In genomic region chr20:25120920-25121319, GRCh38 we compare ENCODE assay signal across 31 cellular contexts. TPM values are rescaled to one million over a fixed set of nuclear protein-coding genes. Genes with fewer than 3 reads are reported as not detected.
"Had no signal": no experiment of that assay in that cellular context is flagged by ENCODE, and none has a peak within 500 bp of the region (broad histone marks: within the 10 kb centered on the region; RNA-seq: fewer than 3 reads in every experiment).

No MANE protein-coding gene starts in this region.

- H3K36me3 Mint-ChIP-seq: stimulated activated effector memory CD8-positive, alpha-beta T cell treated with anti-CD3 and anti-CD28 coated beads, Interleukin-12 subunit alpha, Interleukin-12 subunit beta, amount 100 ng/mL, for 72 hours; stimulated activated memory B cell treated with anti-CD40 and anti-IgM and Interleukin-4, amounts not matched to agents 10 μg/mL and 1 μg/mL and 100 μg/mL, for 72 hours; stimulated activated naive B cell treated with anti-CD40 and anti-IgM and Interleukin-4, amounts not matched to agents 10 μg/mL and 1 μg/mL and 100 μg/mL, for 72 hours; type B pancreatic cell had no signal

- H3K27me3 Mint-ChIP-seq: stimulated activated naive CD8-positive, alpha-beta T cell treated with anti-CD3 and anti-CD28 coated beads, Interleukin-15, amount 100 ng/mL, for 72 hours; stimulated activated naive CD8-positive, alpha-beta T cell treated with anti-CD3 and anti-CD28 coated beads, Interleukin-15, Interleukin-2, amounts not matched to agents 100 ng/mL and 50 ng/mL, for 24 hours had no signal

- H3K27me3 ChIP-seq: stomach, suprapubic skin, testis, thyroid gland, tibial artery, tibial nerve, upper lobe of left lung, upper lobe of right lung, uterus, vagina had no signal

- H3K27ac ChIP-seq: stomach, suprapubic skin, testis, thoracic aorta, thyroid gland, tibial artery, tibial nerve, transverse colon, upper lobe of left lung, upper lobe of right lung, uterus, vagina had no signal

- H3K9me3 ChIP-seq: stomach, suprapubic skin, testis, thoracic aorta, thyroid gland, tibial artery, tibial nerve, transverse colon, upper lobe of left lung, upper lobe of right lung, uterus, vagina had no signal

- H3K4me1 ChIP-seq: suprapubic skin, testis, tibial nerve, upper lobe of right lung, uterus, vagina had no signal

- H3K36me3 ChIP-seq: stomach, suprapubic skin, thoracic aorta, thyroid gland, tibial artery, tibial nerve, transverse colon, upper lobe of left lung, upper lobe of right lung, uterus, vagina had no signal

- H3K4me1 Mint-ChIP-seq: stimulated activated effector memory CD8-positive, alpha-beta T cell treated with anti-CD3 and anti-CD28 coated beads, Interleukin-12 subunit alpha, Interleukin-12 subunit beta, amount 100 ng/mL, for 72 hours; stimulated activated memory B cell treated with anti-CD40 and anti-IgM and Interleukin-4, amounts not matched to agents 10 μg/mL and 1 μg/mL and 100 μg/mL, for 72 hours; stimulated activated naive CD8-positive, alpha-beta T cell treated with anti-CD3 and anti-CD28 coated beads, Interleukin-15, amount 100 ng/mL, for 72 hours had no signal

- H3K9me3 Mint-ChIP-seq: stimulated activated effector memory CD8-positive, alpha-beta T cell treated with anti-CD3 and anti-CD28 coated beads, Interleukin-12 subunit alpha, Interleukin-12 subunit beta, amount 100 ng/mL, for 72 hours; stimulated activated naive CD8-positive, alpha-beta T cell treated with anti-CD3 and anti-CD28 coated beads, Interleukin-15, amount 100 ng/mL, for 72 hours; stimulated activated naive CD8-positive, alpha-beta T cell treated with anti-CD3 and anti-CD28 coated beads, Interleukin-15, Interleukin-2, amounts not matched to agents 100 ng/mL and 50 ng/mL, for 24 hours; type B pancreatic cell had no signal

- H3K4me3 ChIP-seq: stomach, suprapubic skin, testis, thoracic aorta, thyroid gland, tibial artery, tibial nerve, transverse colon, upper lobe of left lung, upper lobe of right lung, uterus, vagina had no signal

- H3K27ac Mint-ChIP-seq: stimulated activated effector memory CD8-positive, alpha-beta T cell treated with anti-CD3 and anti-CD28 coated beads, Interleukin-12 subunit alpha, Interleukin-12 subunit beta, amount 100 ng/mL, for 72 hours; stimulated activated memory B cell treated with anti-CD40 and anti-IgM and Interleukin-4, amounts not matched to agents 10 μg/mL and 1 μg/mL and 100 μg/mL, for 72 hours; stimulated activated naive B cell treated with anti-CD40 and anti-IgM and Interleukin-4, amounts not matched to agents 10 μg/mL and 1 μg/mL and 100 μg/mL, for 72 hours; stimulated activated naive CD8-positive, alpha-beta T cell treated with anti-CD3 and anti-CD28 coated beads, Interleukin-15, amount 100 ng/mL, for 72 hours; stimulated activated naive CD8-positive, alpha-beta T cell treated with anti-CD3 and anti-CD28 coated beads, Interleukin-15, Interleukin-2, amounts not matched to agents 100 ng/mL and 50 ng/mL, for 24 hours; type B pancreatic cell had no signal

- ATAC-seq: stimulated activated effector memory CD8-positive, alpha-beta T cell treated with anti-CD3 and anti-CD28 coated beads, Interleukin-12 subunit alpha, Interleukin-12 subunit beta, amount 100 ng/mL, for 72 hours; stimulated activated memory B cell treated with anti-CD40 and anti-IgM and Interleukin-4, amounts not matched to agents 10 μg/mL and 1 μg/mL and 100 μg/mL, for 72 hours; stimulated activated naive B cell treated with anti-CD40 and anti-IgM and Interleukin-4, amounts not matched to agents 10 μg/mL and 1 μg/mL and 100 μg/mL, for 72 hours; stimulated activated naive CD8-positive, alpha-beta T cell treated with anti-CD3 and anti-CD28 coated beads, Interleukin-15, amount 100 ng/mL, for 72 hours; stimulated activated naive CD8-positive, alpha-beta T cell treated with anti-CD3 and anti-CD28 coated beads, Interleukin-15, Interleukin-2, amounts not matched to agents 100 U/mL and 50 U/mL, for 24 hours; upper lobe of right lung had no signal

- H3K4me3 Mint-ChIP-seq: stimulated activated effector memory CD8-positive, alpha-beta T cell treated with anti-CD3 and anti-CD28 coated beads, Interleukin-12 subunit alpha, Interleukin-12 subunit beta, amount 100 ng/mL, for 72 hours; stimulated activated memory B cell treated with anti-CD40 and anti-IgM and Interleukin-4, amounts not matched to agents 10 μg/mL and 1 μg/mL and 100 μg/mL, for 72 hours; stimulated activated naive B cell treated with anti-CD40 and anti-IgM and Interleukin-4, amounts not matched to agents 10 μg/mL and 1 μg/mL and 100 μg/mL, for 72 hours; stimulated activated naive CD8-positive, alpha-beta T cell treated with anti-CD3 and anti-CD28 coated beads, Interleukin-15, amount 100 ng/mL, for 72 hours; stimulated activated naive CD8-positive, alpha-beta T cell treated with anti-CD3 and anti-CD28 coated beads, Interleukin-15, Interleukin-2, amounts not matched to agents 100 ng/mL and 50 ng/mL, for 24 hours; type B pancreatic cell had no signal

- DNase-seq: stimulated activated CD4-positive, alpha-beta T cell treated with anti-CD3 and anti-CD28 coated beads, Interleukin-2, amount 100 ng/mL, for 48 hours; stimulated activated CD4-positive, alpha-beta T cell treated with anti-CD3 and anti-CD28 coated beads, Interleukin-4, amount 100 ng/mL, for 1 hour; stimulated activated CD4-positive, alpha-beta T cell treated with anti-CD3 and anti-CD28 coated beads, Interleukin-4, amount 100 ng/mL, for 24 hours; stimulated activated CD4-positive, alpha-beta T cell treated with anti-CD3 and anti-CD28 coated beads, Interleukin-4, amount 100 ng/mL, for 4 hours; stimulated activated CD8-positive, alpha-beta memory T cell treated with anti-CD3 and anti-CD28 coated beads, Interleukin-4, amount 100 ng/mL, for 48 hours; stimulated activated naive B cell treated with anti-CD40 and anti-IgM and Interleukin-4, amounts not matched to agents 10 μg/mL and 1 μg/mL and 100 μg/mL, for 72 hours; stimulated activated naive CD4-positive, alpha-beta T cell; stimulated activated naive CD4-positive, alpha-beta T cell treated with Interleukin-2 at 50 U/mL for 16 hours; stimulated activated naive CD8-positive, alpha-beta T cell treated with anti-CD3 and anti-CD28 coated beads, Interleukin-15, amount 100 ng/mL, for 72 hours; stimulated activated naive CD8-positive, alpha-beta T cell treated with anti-CD3 and anti-CD28 coated beads, Interleukin-15, Interleukin-2, amounts not matched to agents 100 U/mL and 50 U/mL, for 24 hours; stomach; substantia nigra; testis; thyroid gland; tibial artery; transverse colon; upper lobe of left lung; upper lobe of right lung; uterus had no signal

- FAIRE-seq: urothelium cell line had no signal

RNA-seq across cellular contexts. Expression of gene VSX1, which starts 39.0 kb away (rescaled TPM):
- total RNA-seq: stomach, subcutaneous adipose tissue, suprapubic skin, thoracic aorta, thyroid gland, tibial nerve, upper lobe of left lung, upper lobe of right lung, ureter, urinary bladder, vagina had no signal
